ENCODE assay signal across 11 cellular contexts in genomic region chr12:101924647-101925046, GRCh38. TPM values are rescaled to one million over a fixed set of nuclear protein-coding genes. Genes with fewer than 3 reads are reported as not detected.
A peak's percentile ranks its signal among the peaks of the same experiment; 100 is the strongest.
DNase-seq lines count a peak whose midpoint lies in the region; ATAC-seq and TF ChIP-seq lines count a peak whose summit lies in the region.
"Had no signal": no experiment of that assay in that cellular context is flagged by ENCODE, and none has a peak within 500 bp of the region (broad histone marks: within the 10 kb centered on the region; RNA-seq: fewer than 3 reads in every experiment).

No MANE protein-coding gene starts in this region.

- H3K79me2 ChIP-seq in MM.1S (ENCODE audit: low read length), result no peaks in the 10 kb centered on the region

- no peak overlapping the region for H3K27ac Mint-ChIP-seq in activated CD4-positive, alpha-beta T cell treated with anti-CD3 and anti-CD28 coated beads, Interleukin-2, amount 10 ng/mL, durations not matched to agents 24 days and 14 days
- H3K27ac Mint-ChIP-seq: activated T-cell treated with anti-CD3 and anti-CD28 coated beads, Interleukin-2, amount 50 U/mL, for 24 hours had no signal

- no peaks in the 10 kb centered on the region for H3F3A ChIP-seq in MM.1S (ENCODE audit: insufficient read depth, low read length)

- no peak overlapping the region for H3K4me3 Mint-ChIP-seq in activated CD4-positive, alpha-beta T cell treated with anti-CD3 and anti-CD28 coated beads, Interleukin-2, amount 10 ng/mL, durations not matched to agents 24 days and 14 days
- H3K4me3 Mint-ChIP-seq: activated T-cell treated with anti-CD3 and anti-CD28 coated beads, Interleukin-2, amount 50 U/mL, for 24 hours had no signal

- H3K4me1 Mint-ChIP-seq in activated CD4-positive, alpha-beta T cell treated with anti-CD3 and anti-CD28 coated beads, Interleukin-2, amount 10 ng/mL, durations not matched to agents 24 days and 14 days, result peaks cover 4% of the 10 kb centered on the region

- no peaks in the 10 kb centered on the region for H3K9me2 ChIP-seq in MM.1S (replicated peaks; ENCODE audit: insufficient read depth, low read length)

- peaks cover 3% of the 10 kb centered on the region for H3K9me3 Mint-ChIP-seq in activated CD4-positive, alpha-beta T cell treated with anti-CD3 and anti-CD28 coated beads, Interleukin-2, amount 10 ng/mL, durations not matched to agents 24 days and 14 days
- H3K9me3 Mint-ChIP-seq: activated T-cell treated with anti-CD3 and anti-CD28 coated beads, Interleukin-2, amount 50 U/mL, for 24 hours had no signal

- peaks cover 6 to 24% (median 7%) of the 10 kb centered on the region in 3 donors for H3K36me3 ChIP-seq in tibial artery
- no peaks in the 10 kb centered on the region for H3K36me3 ChIP-seq in MM.1S (replicated peaks; ENCODE audit: insufficient read depth, low read length)

- H3K4me3 ChIP-seq in fibroblast of villous mesenchyme (ENCODE audit: low read depth, low read length), result no peak overlapping the region
- H3K4me3 ChIP-seq in tibial artery, result no peak overlapping the region
- H3K4me3 ChIP-seq in MM.1S (ENCODE audit: low read length), result no peak overlapping the region

- H3K4me2 ChIP-seq in MM.1S (ENCODE audit: low read depth, low read length), result no peak overlapping the region

- H3K27ac ChIP-seq in tibial artery (peak overlapping the region; percentile 7 to 41), MM.1S (ENCODE audit: low read length) (no peak overlapping the region)

- no peak overlapping the region for H3K9ac ChIP-seq in MM.1S (ENCODE audit: low read length)

- no peak for TF ChIP-seq CTCF in fibroblast of villous mesenchyme (IDR thresholded peaks at IDR 0.05; ENCODE audit: insufficient read depth, low read depth, low read length)
- no peak for TF ChIP-seq CTCF in tibial artery (IDR thresholded peaks at IDR 0.05)
- TF ChIP-seq CTCF in MM.1S (IDR thresholded peaks at IDR 0.05; ENCODE audit: low read length), result no peak

- H3K36me3 Mint-ChIP-seq in activated CD4-positive, alpha-beta T cell treated with anti-CD3 and anti-CD28 coated beads, Interleukin-2, amount 10 ng/mL, durations not matched to agents 24 days and 14 days (ENCODE audit: low read depth), result peaks cover 1% of the 10 kb centered on the region

- H3K27me3 ChIP-seq in tibial artery (no peaks in the 10 kb centered on the region), MM.1S (replicated peaks; ENCODE audit: insufficient read depth, low read length) (no peaks in the 10 kb centered on the region)

- H3K9me3 ChIP-seq in tibial artery, result no peaks in the 10 kb centered on the region
- H3K9me3 ChIP-seq in MM.1S (replicated peaks; ENCODE audit: insufficient read depth, low read length), result no peaks in the 10 kb centered on the region

- no peak overlapping the region for H2AFZ ChIP-seq in MM.1S (ENCODE audit: low read length)

- H3K4me1 ChIP-seq in tibial artery (no peaks in the 10 kb centered on the region), MM.1S (ENCODE audit: low read length) (no peaks in the 10 kb centered on the region)

- ATAC-seq in GM18519 (IDR thresholded peaks at IDR 0.05; ENCODE audit: low FRiP score, unreplicated experiment), result no peak

- DNase-seq in activated CD4-positive, alpha-beta T cell treated with anti-CD3 and anti-CD28 coated beads for 48 hours, result peak; percentile 13
- no peak for DNase-seq in activated CD4-positive, alpha-beta T cell treated with anti-CD3 and anti-CD28 coated beads, Interleukin-2, amount 10 ng/mL, durations not matched to agents 24 days and 14 days
- DNase-seq in RPMI7951 (ENCODE audit: low read depth), result peak; percentile 71
- DNase-seq in fibroblast of villous mesenchyme (ENCODE audit: low read depth), result peak; percentile 34
- DNase-seq in tibial artery, result no peak
- DNase-seq in MM.1S, result no peak
- no peak for DNase-seq in stimulated activated CD8-positive, alpha-beta memory T cell treated with anti-CD3 and anti-CD28 coated beads, Interleukin-4, amount 100 ng/mL, for 48 hours
- DNase-seq: activated T-cell treated with anti-CD3 and anti-CD28 coated beads, Interleukin-2, amount 50 U/mL, for 24 hours; cerebellar nuclear complex; NCI-H774 had no signal

- intact Hi-C loops in activated CD4-positive, alpha-beta T cell treated with anti-CD3 and anti-CD28 coated beads, Interleukin-2, amount 10 ng/mL, durations not matched to agents 24 days and 14 days (cut with micrococcal nuclease), result no loop called here
- intact Hi-C loops in tibial artery (cut with DNase I; ENCODE audit: low total_unique reads), result no loop called here

- H3K27me3 Mint-ChIP-seq in activated CD4-positive, alpha-beta T cell treated with anti-CD3 and anti-CD28 coated beads, Interleukin-2, amount 10 ng/mL, durations not matched to agents 24 days and 14 days, result peaks cover 6% of the 10 kb centered on the region

- no peaks in the 10 kb centered on the region for H4K20me1 ChIP-seq in MM.1S (ENCODE audit: insufficient read depth, low read length)

RNA-seq across cellular contexts. Expression of gene DRAM1, which starts 47.3 kb away (rescaled TPM):
- total RNA-seq in activated CD4-positive, alpha-beta T cell treated with anti-CD3 and anti-CD28 coated beads, Interleukin-2, amount 10 ng/mL, durations not matched to agents 24 days and 14 days, result 4.3 and 4.6 TPM in 2 replicates
- total RNA-seq in RPMI7951 (2014; rRNA removed; shearing (Covaris generic)), result 2.6 and 4.8 TPM in 2 replicates
- 95.7 and 344 TPM in 2 replicates for total RNA-seq in fibroblast of villous mesenchyme

Comparison
In these comparisons a context has a peak if more than half of its experiments do, and no peak if none do; other contexts are left out.
1. DNase-seq: peak in activated CD4-positive, alpha-beta T cell treated with anti-CD3 and anti-CD28 coated beads for 48 hours (single experiment), RPMI7951 (single experiment) and fibroblast of villous mesenchyme (single experiment); none in activated CD4-positive, alpha-beta T cell treated with anti-CD3 and anti-CD28 coated beads, Interleukin-2, amount 10 ng/mL, durations not matched to agents 24 days and 14 days (single experiment), tibial artery (0 of 2), MM.1S (single experiment) and stimulated activated CD8-positive, alpha-beta memory T cell treated with anti-CD3 and anti-CD28 coated beads, Interleukin-4, amount 100 ng/mL, for 48 hours (single experiment).
2. RNA of gene DRAM1, which starts 47.3 kb away (total RNA-seq): 95.7 to 344 TPM in fibroblast of villous mesenchyme; 4.3 to 4.6 TPM in activated CD4-positive, alpha-beta T cell treated with anti-CD3 and anti-CD28 coated beads, Interleukin-2, amount 10 ng/mL, durations not matched to agents 24 days and 14 days and 2.6 to 4.8 TPM in RPMI7951; every median in the first group is over 10 times any median in the second.